10 cellular contexts compared by ENCODE assay signal in genomic region chr14:103530390-103530789, GRCh38. TPM values are rescaled to one million over a fixed set of nuclear protein-coding genes. Genes with fewer than 3 reads are reported as not detected.
DNase-seq lines count a peak whose midpoint lies in the region; ATAC-seq and TF ChIP-seq lines count a peak whose summit lies in the region.
"Had no signal": no experiment of that assay in that cellular context is flagged by ENCODE, and none has a peak within 500 bp of the region (broad histone marks: within the 10 kb centered on the region; RNA-seq: fewer than 3 reads in every experiment).

No MANE protein-coding gene starts in this region.

- H3K36me3 Mint-ChIP-seq in endothelial cell (ENCODE audit: low read depth, unreplicated experiment), result no peaks in the 10 kb centered on the region

- no peaks in the 10 kb centered on the region for H3K9me3 ChIP-seq in SK-N-SH
- no peaks in the 10 kb centered on the region for H3K9me3 ChIP-seq in gastrocnemius medialis

- peaks cover 3% of the 10 kb centered on the region for H3F3A ChIP-seq in SK-N-SH (replicated peaks; ENCODE audit: insufficient read depth)

- DNase-seq in SK-N-SH (no peak), RKO (ENCODE audit: low spot score) (peak; percentile 40), endothelial cell (ENCODE audit: low spot score) (no peak), gastrocnemius medialis (no peak), cortex of kidney (lab: John Stamatoyannopoulos, UW) (no peak), nucleus accumbens (lab: John Stamatoyannopoulos, UW) (no peak), cardiac septum (ENCODE audit: low spot score) (no peak)
- DNase-seq: 8988T, KBM-7 had no signal

- no peak for TF ChIP-seq EP300 in SK-N-SH (IDR thresholded peaks at IDR 0.05; ENCODE audit: borderline replicate concordance in 1 of 2, low read depth in 1 of 2, low read length in 1 of 2)

- no peaks in the 10 kb centered on the region for H3K9me3 Mint-ChIP-seq in endothelial cell (ENCODE audit: unreplicated experiment)

- peak overlapping the region; percentile 99 for H3K4me2 ChIP-seq in SK-N-SH

- peaks cover 9% of the 10 kb centered on the region; the same call in 1 of the 2 replicates for H4K20me1 ChIP-seq in SK-N-SH (ENCODE audit: insufficient read depth)

- no peak for TF ChIP-seq POLR2A in gastrocnemius medialis (IDR thresholded peaks at IDR 0.05)

- H3K27ac Mint-ChIP-seq in endothelial cell (ENCODE audit: unreplicated experiment), result no peak overlapping the region

- H3K79me2 ChIP-seq in SK-N-SH (ENCODE audit: insufficient read depth), result peaks cover 36% of the 10 kb centered on the region

- H3K27me3 Mint-ChIP-seq in endothelial cell (ENCODE audit: unreplicated experiment), result peaks cover 13% of the 10 kb centered on the region

- H3K9ac ChIP-seq in SK-N-SH, result no peak overlapping the region

- ATAC-seq in SK-N-SH treated with all-trans-retinoic acid at 6 μM for 48 hours (no peak), gastrocnemius medialis (no peak)

- POLR2A ChIA-PET in SK-N-SH (lab: Yijun Ruan, JAX), result interaction anchor here (0.7 to 1.4 kb wide), 2 partner anchors 8 to 11 kb away, joined by 3 to 4 read pairs; partner anchors contain the start of gene CKB

- H3K4me3 ChIP-seq in SK-N-SH (ENCODE audit: low read depth in 2 of 2, low read length in 1 of 2), result peak overlapping the region; percentile 94 to 99
- H3K4me3 ChIP-seq in gastrocnemius medialis, result peak overlapping the region in 3 of 4 donors; percentile 79 to 97 (median 88)

- H3K27me3 ChIP-seq in SK-N-SH (ENCODE audit: insufficient read depth) (no peaks in the 10 kb centered on the region), gastrocnemius medialis (no peaks in the 10 kb centered on the region)

- H3K4me1 Mint-ChIP-seq in endothelial cell (ENCODE audit: unreplicated experiment), result peaks cover 12% of the 10 kb centered on the region

- in situ Hi-C loops in gastrocnemius medialis (cut with MboI; ENCODE audit: low sequenced_read_pairs in 4 of 4), result no loop called here

- intact Hi-C loops in gastrocnemius medialis (cut with DNase I; ENCODE audit: low total_unique reads), result no loop called here
- intact Hi-C loops in cardiac septum (cut with DNase I), result no loop called here

- H3K4me3 Mint-ChIP-seq in endothelial cell (ENCODE audit: unreplicated experiment), result peak overlapping the region; percentile 60

- peaks cover 9 to 25% of the 10 kb centered on the region in 2 experiments; a peak in 1 of 4 replicates for H3K4me1 ChIP-seq in SK-N-SH (ENCODE audit: control insufficient read depth in 1 of 2, insufficient read depth in 2 of 2, low read depth in 1 of 2, low read length in 1 of 2)
- peaks cover 16 to 24% of the 10 kb centered on the region in 2 donors for H3K4me1 ChIP-seq in gastrocnemius medialis

- 62% methylated on average over 5 of the region's 7 CpGs for WGBS in SK-N-SH (ENCODE audit: low lambda C conversion rate)

- no peak overlapping the region for H2AFZ ChIP-seq in SK-N-SH (ENCODE audit: low read depth)

- H3K27ac ChIP-seq in SK-N-SH (ENCODE audit: low read depth in 2 of 2, low read length in 1 of 2) (no peak overlapping the region), gastrocnemius medialis (no peak overlapping the region)

- TF ChIP-seq RAD21 in SK-N-SH (IDR thresholded peaks at IDR 0.05; ENCODE audit: low read length), result no peak

- TF ChIP-seq CTCF in SK-N-SH (IDR thresholded peaks at IDR 0.05) (no peak), endothelial cell (IDR thresholded peaks at IDR 0.05; ENCODE audit: unreplicated experiment) (no peak), gastrocnemius medialis (IDR thresholded peaks at IDR 0.05 in 4 of 5, conservative IDR thresholded peaks at IDR 0.05 in 1 of 5) (no peak)

- H3K36me3 ChIP-seq in SK-N-SH (replicated peaks in 1 of 2; ENCODE audit: control insufficient read depth in 1 of 2, insufficient read depth in 2 of 2, low read length in 1 of 2) (peaks cover 0 to 29% of the 10 kb centered on the region in 2 experiments), gastrocnemius medialis (peaks cover 0 to 29% of the 10 kb centered on the region in 2 donors)

- CTCF ChIA-PET in SK-N-SH (lab: Yijun Ruan, JAX), result interaction anchor here (1.4 to 8.5 kb wide), 4 partner anchors 12 to 30 kb away, joined by 3 to 52 read pairs (median 12); no protein-coding TSS in a partner anchor

- H3K9me2 ChIP-seq in SK-N-SH, result no peaks in the 10 kb centered on the region

TF ChIP-seq in SK-N-SH, 30 proteins besides CTCF, POLR2A, EP300 and RAD21 (continues in another document):
- peak; percentile 94 for TF ChIP-seq REST (IDR thresholded peaks at IDR 0.05; ENCODE audit: low read depth, low read length)

TF ChIP-seq in SK-N-SH treated with all-trans-retinoic acid at 6 μM for 48 hours, 23 proteins besides CTCF, POLR2A, EP300 and RAD21 (continues in another document):
- TF ChIP-seq ZC3H10 (CRISPR knock-in tag; IDR thresholded peaks at IDR 0.05), result no peak
- TF ChIP-seq ZFP30 (CRISPR knock-in tag; IDR thresholded peaks at IDR 0.05), result no peak
- no peak for TF ChIP-seq OSR1 (CRISPR knock-in tag; IDR thresholded peaks at IDR 0.05)
- TF ChIP-seq CSDC2 (CRISPR knock-in tag; IDR thresholded peaks at IDR 0.05), result no peak
- no peak for TF ChIP-seq TSHZ2 (CRISPR knock-in tag; IDR thresholded peaks at IDR 0.05)
- no peak for TF ChIP-seq TCF4 (CRISPR knock-in tag; IDR thresholded peaks at IDR 0.05; ENCODE audit: borderline replicate concordance)
- TF ChIP-seq, protein P1, sequence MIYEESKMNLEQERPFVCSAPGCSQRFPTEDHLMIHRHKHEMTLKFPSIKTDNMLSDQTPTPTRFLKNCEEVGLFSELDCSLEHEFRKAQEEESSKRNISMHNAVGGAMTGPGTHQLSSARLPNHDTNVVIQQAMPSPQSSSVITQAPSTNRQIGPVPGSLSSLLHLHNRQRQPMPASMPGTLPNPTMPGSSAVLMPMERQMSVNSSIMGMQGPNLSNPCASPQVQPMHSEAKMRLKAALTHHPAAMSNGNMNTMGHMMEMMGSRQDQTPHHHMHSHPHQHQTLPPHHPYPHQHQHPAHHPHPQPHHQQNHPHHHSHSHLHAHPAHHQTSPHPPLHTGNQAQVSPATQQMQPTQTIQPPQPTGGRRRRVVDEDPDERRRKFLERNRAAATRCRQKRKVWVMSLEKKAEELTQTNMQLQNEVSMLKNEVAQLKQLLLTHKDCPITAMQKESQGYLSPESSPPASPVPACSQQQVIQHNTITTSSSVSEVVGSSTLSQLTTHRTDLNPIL (CRISPR knock-in tag; IDR thresholded peaks at IDR 0.05; ENCODE audit: low read depth), result no peak
- TF ChIP-seq ESRRG (CRISPR knock-in tag; IDR thresholded peaks at IDR 0.05), result no peak

RNA-seq across cellular contexts. Expression of gene TRMT61A, which starts 1.4 kb away (rescaled TPM):
- polyA plus RNA-seq in SK-N-SH (2012; rRNA removed), result 15.8 and 18.1 TPM in 2 replicates
- polyA plus RNA-seq in SK-N-SH (2012; cell fraction: cytosol; rRNA removed), result 6.9 and 12.1 TPM in 2 replicates
- polyA plus RNA-seq in SK-N-SH (2012; cell fraction: nucleus; rRNA removed), result 32.9 and 37.6 TPM in 2 replicates
- 6.1 TPM for total RNA-seq in endothelial cell (ENCODE audit: unreplicated experiment)
- total RNA-seq in gastrocnemius medialis, result 10 to 100 TPM in 1 of 4 donors, 1 to 10 TPM in 3; 8.3 to 11.0 (median 9.6) TPM
- total RNA-seq in cardiac septum, result 5.2 TPM

RNA-seq across cellular contexts. Expression of gene CKB, which starts 7.8 kb away (rescaled TPM):
- 47.6 and 53.0 TPM in 2 replicates for polyA plus RNA-seq in SK-N-SH (2012; rRNA removed)
- 24.1 and 41.5 TPM in 2 replicates for polyA plus RNA-seq in SK-N-SH (2012; cell fraction: cytosol; rRNA removed)
- 111 and 208 TPM in 2 replicates for polyA plus RNA-seq in SK-N-SH (2012; cell fraction: nucleus; rRNA removed)
- total RNA-seq in endothelial cell (ENCODE audit: unreplicated experiment) (23.1 TPM), gastrocnemius medialis (100 to 1,000 TPM in 1 of 4 donors, 10 to 100 TPM in 3; 20.7 to 110 (median 43.4) TPM), cardiac septum (327 TPM)

RNA-seq across cellular contexts. Expression of gene BAG5, which starts 32.1 kb away (rescaled TPM):
- polyA plus RNA-seq in SK-N-SH (2012; rRNA removed), result 5.2 and 5.9 TPM in 2 replicates
- 7.9 and 8.3 TPM in 2 replicates for polyA plus RNA-seq in SK-N-SH (2012; cell fraction: cytosol; rRNA removed)
- 3.4 and 5.4 TPM in 2 replicates for polyA plus RNA-seq in SK-N-SH (2012; cell fraction: nucleus; rRNA removed)
- total RNA-seq in endothelial cell (ENCODE audit: unreplicated experiment) (39.9 TPM), gastrocnemius medialis (10 to 100 TPM; 16.9 to 22.6 (median 21.0) TPM), cardiac septum (20.1 TPM)

RNA-seq across cellular contexts. Expression of gene COA8, which starts 32.4 kb away (rescaled TPM):
- 25.2 and 25.4 TPM in 2 replicates for polyA plus RNA-seq in SK-N-SH (2012; rRNA removed)
- polyA plus RNA-seq in SK-N-SH (2012; cell fraction: cytosol; rRNA removed), result 29.8 and 31.6 TPM in 2 replicates
- 4.9 and 8.9 TPM in 2 replicates for polyA plus RNA-seq in SK-N-SH (2012; cell fraction: nucleus; rRNA removed)
- 45.2 TPM for total RNA-seq in endothelial cell (ENCODE audit: unreplicated experiment)
- total RNA-seq in gastrocnemius medialis, result 100 to 1,000 TPM in 1 of 4 donors, 10 to 100 TPM in 3; 56.7 to 111 (median 71.7) TPM
- 43.8 TPM for total RNA-seq in cardiac septum
